Comparison of ENCODE assay signal across 19 cellular contexts in genomic region chr12:95949801-95950206, GRCh38. TPM values are rescaled to one million over a fixed set of nuclear protein-coding genes. Genes with fewer than 3 reads are reported as not detected.
DNase-seq lines count a peak whose midpoint lies in the region; ATAC-seq, FAIRE-seq and TF ChIP-seq lines count a peak whose summit lies in the region.
"Had no signal": no experiment of that assay in that cellular context is flagged by ENCODE, and none has a peak within 500 bp of the region (broad histone marks: within the 10 kb centered on the region; RNA-seq: fewer than 3 reads in every experiment).

No MANE protein-coding gene starts in this region.

- H3K4me1 ChIP-seq in A549, result no peaks in the 10 kb centered on the region
- no peaks in the 10 kb centered on the region for H3K4me1 ChIP-seq in mesendoderm (ENCODE audit: control insufficient read depth, low read depth, low read length)

- 20% methylated on average over 2 of the region's 2 CpGs for WGBS in A549 (ENCODE audit: missing lambda C conversion rate)
- no CpG with 5 or more reads among the region's 2 CpGs for WGBS in mesendoderm (ENCODE audit: extremely low coverage, insufficient coverage, low lambda C conversion rate)

- no peak overlapping the region for H2AK5ac ChIP-seq in mesendoderm (ENCODE audit: low read length)

- H3K79me1 ChIP-seq in mesendoderm (ENCODE audit: low read length), result no peaks in the 10 kb centered on the region

- DNase-seq in DMS153 treated with DMSO at 0.1 percent for 48 hours (lab: John Stamatoyannopoulos, UW; ENCODE audit: unreplicated experiment), result peak; percentile 24
- no peak for DNase-seq in DMS153 (lab: John Stamatoyannopoulos, UW)
- DNase-seq in A549 (ENCODE audit: low read depth in 1 of 2, low spot score in 1 of 2), result no peak
- peak; percentile 56 for DNase-seq in NCI-H146 (lab: John Stamatoyannopoulos, UW)
- peak; percentile 71 for DNase-seq in NCI-H748 treated with DMSO at 0.1 percent for 48 hours (lab: John Stamatoyannopoulos, UW)
- no peak for DNase-seq in mesendoderm
- no peak for DNase-seq in AML-193 (lab: John Stamatoyannopoulos, UW)
- DNase-seq: C1 segment of cervical spinal cord; CD8-positive, alpha-beta T cell; DMS79 treated with DMSO at 0.1 percent for 48 hours; H9; IMR-90; NCI-H1092 treated with DMSO at 0.1 percent for 48 hours; NCI-H774; SHP77; T1000 had no signal

- H3K4me2 ChIP-seq in A549 (no peak overlapping the region), mesendoderm (ENCODE audit: low read length) (no peak overlapping the region)
- H3K4me2 ChIP-seq: KMS-11 had no signal

- POLR2A ChIA-PET in A549 (lab: Yijun Ruan, JAX), result no interaction called here

- no peak overlapping the region for H2BK5ac ChIP-seq in mesendoderm (ENCODE audit: low read length)

- H2BK120ac ChIP-seq in mesendoderm (ENCODE audit: low read depth, low read length), result no peak overlapping the region

- peak; percentile 59 for FAIRE-seq in A549 (lab: Jason Lieb, UNC)

- no peaks in the 10 kb centered on the region for H3K79me2 ChIP-seq in mesendoderm (ENCODE audit: control insufficient read depth, insufficient read depth, low read length)

- TF ChIP-seq POLR2A in A549 (IDR thresholded peaks at IDR 0.05; ENCODE audit: low read length), result no peak

- no peak for TF ChIP-seq EP300 in A549 (IDR thresholded peaks at IDR 0.05)

- no peak overlapping the region for H4K8ac ChIP-seq in mesendoderm (ENCODE audit: low read depth, low read length)

- ATAC-seq in A549 (no peak), HG03039 (IDR thresholded peaks at IDR 0.05; ENCODE audit: unreplicated experiment) (no peak)
- ATAC-seq: CD8-positive, alpha-beta T cell had no signal

- H3K4me3 ChIP-seq in A549 (no peak overlapping the region), mesendoderm (ENCODE audit: low read length) (no peak overlapping the region)

- H3K9ac ChIP-seq in mesendoderm (ENCODE audit: low read length), result no peak overlapping the region
- H3K9ac ChIP-seq: KMS-11 had no signal

- no peak overlapping the region for H3K56ac ChIP-seq in mesendoderm (ENCODE audit: low read length)

- H4K5ac ChIP-seq in mesendoderm (ENCODE audit: low read length), result no peak overlapping the region

- no peak overlapping the region for H3K18ac ChIP-seq in mesendoderm (ENCODE audit: low read length)

- H3K27ac ChIP-seq in A549 (no peak overlapping the region), mesendoderm (ENCODE audit: low read depth, low read length) (no peak overlapping the region)
- H3K27ac ChIP-seq: 22Rv1, KMS-11 had no signal

- CTCF ChIA-PET in A549 (lab: Yijun Ruan, JAX), result no interaction called here

- no peaks in the 10 kb centered on the region for H3K9me3 ChIP-seq in A549

- TF ChIP-seq CTCF in A549 (IDR thresholded peaks at IDR 0.05), result no peak

- H3K4ac ChIP-seq in mesendoderm (ENCODE audit: low read depth, low read length), result no peak overlapping the region

- no peak for TF ChIP-seq RAD21 in A549 (conservative IDR thresholded peaks at IDR 0.05 in 1 of 2, IDR thresholded peaks at IDR 0.05 in 1 of 2)

- H3K23ac ChIP-seq in mesendoderm (ENCODE audit: low read length), result no peak overlapping the region

- no peak overlapping the region for H2BK15ac ChIP-seq in mesendoderm (replicated peaks; ENCODE audit: low read depth)

- H3K27me3 ChIP-seq in mesendoderm (ENCODE audit: insufficient read depth, low read length, poor library complexity), result no peaks in the 10 kb centered on the region

- no peaks in the 10 kb centered on the region for H3K36me3 ChIP-seq in mesendoderm (ENCODE audit: control insufficient read depth, insufficient read depth, low read length)

TF ChIP-seq in A549, 52 proteins besides CTCF, POLR2A, EP300 and RAD21 (continues in another document):
- no peak for TF ChIP-seq NR3C1 (IDR thresholded peaks at IDR 0.05)
- no peak for TF ChIP-seq ZSCAN20 (CRISPR knock-in tag; IDR thresholded peaks at IDR 0.05)
- TF ChIP-seq HES2 (IDR thresholded peaks at IDR 0.05), result no peak
- TF ChIP-seq REST (IDR thresholded peaks at IDR 0.05), result no peak
- TF ChIP-seq ZC3H11A (IDR thresholded peaks at IDR 0.05), result no peak
- no peak for TF ChIP-seq EHMT2 (IDR thresholded peaks at IDR 0.05; ENCODE audit: low read depth)
- no peak for TF ChIP-seq FOSB (CRISPR knock-in tag; IDR thresholded peaks at IDR 0.05)
- TF ChIP-seq MAZ (IDR thresholded peaks at IDR 0.05; ENCODE audit: borderline replicate concordance, low read depth, low read length), result no peak
- no peak for TF ChIP-seq CBX8 (IDR thresholded peaks at IDR 0.05)
- TF ChIP-seq CHD4 (IDR thresholded peaks at IDR 0.05; ENCODE audit: borderline replicate concordance), result no peak
- TF ChIP-seq KDM5A (IDR thresholded peaks at IDR 0.05), result no peak
- TF ChIP-seq HMGXB4 (CRISPR knock-in tag; IDR thresholded peaks at IDR 0.05; ENCODE audit: borderline replicate concordance), result no peak
- TF ChIP-seq FOXS1 (CRISPR knock-in tag; IDR thresholded peaks at IDR 0.05), result no peak
- TF ChIP-seq PBX3 (IDR thresholded peaks at IDR 0.05), result no peak

RNA-seq across cellular contexts. Expression of gene AMDHD1, which starts 6.7 kb away (rescaled TPM):
- 7.7 and 8.8 TPM in 2 replicates for polyA plus RNA-seq in A549 (2011; rRNA removed)
- polyA plus RNA-seq in A549 (2012; cell fraction: cytosol; rRNA removed), result 3.7 and 4.7 TPM in 2 replicates
- polyA plus RNA-seq in A549 (2012; cell fraction: nucleus; rRNA removed), result 4.2 and 6.4 TPM in 2 replicates
- 3.5 to 4.1 TPM (median 4.1 TPM) in 3 replicates for polyA plus RNA-seq in A549 (2017; fragmentation: RNase III; extraction: RNeasy Plus Mini Kit Qiagen cat#74134 plus additional on column Dnase treatment)
- 3.8 and 4.4 TPM in 2 replicates for polyA minus RNA-seq in A549 (2011; rRNA and poly(A)+ RNA removed)
- 0.14 TPM for polyA plus RNA-seq in mesendoderm (2013, experiment 1 of 2)
- 0.04 TPM for polyA plus RNA-seq in mesendoderm (2013, experiment 2 of 2)
- polyA plus RNA-seq: IMR-90 had no signal

RNA-seq across cellular contexts. Expression of gene CCDC38, which starts 7.4 kb away (rescaled TPM):
- 0.37 and 0.41 TPM in 2 replicates for polyA plus RNA-seq in A549 (2011; rRNA removed)
- polyA plus RNA-seq in A549 (2012; cell fraction: cytosol; rRNA removed), result 0.07 and 0.08 TPM in 2 replicates
- polyA plus RNA-seq in A549 (2012; cell fraction: nucleus; rRNA removed), result 0.04 and 0.06 TPM in 2 replicates
- polyA plus RNA-seq in A549 (2017; fragmentation: RNase III; extraction: RNeasy Plus Mini Kit Qiagen cat#74134 plus additional on column Dnase treatment), result 0.18 to 0.28 TPM (median 0.24 TPM) in 3 replicates
- 0.12 and 0.19 TPM in 2 replicates for polyA minus RNA-seq in A549 (2011; rRNA and poly(A)+ RNA removed)
- not detected for polyA plus RNA-seq in mesendoderm (2013, experiment 1 of 2)
- polyA plus RNA-seq in mesendoderm (2013, experiment 2 of 2), result not detected
- polyA plus RNA-seq: IMR-90 had no signal

RNA-seq across cellular contexts. Expression of gene HAL, which starts 46.3 kb away (rescaled TPM):
- polyA plus RNA-seq in A549 (2011; rRNA removed), result 0.43 and 0.50 TPM in 2 replicates
- 0.07 and 0.13 TPM in 2 replicates for polyA plus RNA-seq in A549 (2012; cell fraction: cytosol; rRNA removed)
- polyA plus RNA-seq in A549 (2012; cell fraction: nucleus; rRNA removed), result 0.44 and 0.52 TPM in 2 replicates
- polyA plus RNA-seq in A549 (2017; fragmentation: RNase III; extraction: RNeasy Plus Mini Kit Qiagen cat#74134 plus additional on column Dnase treatment), result 0.22 to 0.40 TPM (median 0.33 TPM) in 3 replicates
- polyA minus RNA-seq in A549 (2011; rRNA and poly(A)+ RNA removed), result 1.2 and 2.9 TPM in 2 replicates
- 0.15 TPM for polyA plus RNA-seq in mesendoderm (2013, experiment 1 of 2)
- polyA plus RNA-seq in mesendoderm (2013, experiment 2 of 2), result 0.18 TPM

Comparison
In these comparisons a context has a peak if more than half of its experiments do, and no peak if none do; other contexts are left out.
1. DNase-seq: peak in DMS153 treated with DMSO at 0.1 percent for 48 hours (single experiment), NCI-H146 (single experiment) and NCI-H748 treated with DMSO at 0.1 percent for 48 hours (single experiment); none in DMS153 (single experiment), A549 (0 of 2), mesendoderm (single experiment) and AML-193 (0 of 2).